Comparison of ENCODE assay signal across 32 cellular contexts in the genomic region with DNA sequence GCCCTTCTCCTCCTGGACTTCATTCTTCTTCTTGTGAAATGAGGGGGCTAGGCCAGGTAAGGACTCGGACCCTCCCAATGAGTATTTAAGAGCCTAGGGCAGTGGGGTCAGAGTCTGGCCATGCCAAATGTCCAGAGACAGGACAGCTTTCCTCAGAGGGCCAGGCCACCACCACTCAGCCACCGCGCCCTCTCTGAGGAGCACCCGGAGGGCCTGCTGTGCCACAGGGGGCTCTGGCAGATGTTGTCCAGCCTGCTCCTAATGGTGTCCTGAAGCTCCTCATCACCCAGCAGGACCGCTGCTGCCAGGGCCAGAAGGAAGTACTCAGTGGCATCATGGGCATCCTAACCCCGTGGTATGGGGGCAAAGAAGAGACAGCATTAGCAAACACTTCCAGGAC. TPM values are rescaled to one million over a fixed set of nuclear protein-coding genes. Genes with fewer than 3 reads are reported as not detected.
"Had no signal": no experiment of that assay in that cellular context is flagged by ENCODE, and none has a peak within 500 bp of the region (broad histone marks: within the 10 kb centered on the region; RNA-seq: fewer than 3 reads in every experiment).

No MANE protein-coding gene starts in this region.

- H3K9me3 Mint-ChIP-seq: activated CD4-positive, alpha-beta memory T cell treated with anti-CD3 and anti-CD28 coated beads for 36 hours; activated CD4-positive, alpha-beta T cell treated with anti-CD3 and anti-CD28 coated beads, Interleukin-2, amount 10 ng/mL, durations not matched to agents 24 days and 14 days; activated naive CD4-positive, alpha-beta T cell treated with anti-CD3 and anti-CD28 coated beads for 36 hours; activated naive CD4-positive, alpha-beta T cell treated with anti-CD3 and anti-CD28 coated beads, Interleukin-2, amount 50 U/mL, for 24 hours; activated naive CD8-positive, alpha-beta T cell treated with anti-CD3 and anti-CD28 coated beads for 36 hours; activated naive CD8-positive, alpha-beta T cell treated with anti-CD3 and anti-CD28 coated beads, Interleukin-2, amount 50 U/mL, for 24 hours; activated T-helper 1 cell treated with anti-CD3 and anti-CD28 coated beads, Interleukin-12 subunit alpha, Interleukin-12 subunit beta, Interleukin-2, Interleukin-4 antibody, amounts not matched to agents 30 ng/mL and 10 ng/mL and 1 ng/mL, durations not matched to agents 14 hours and 24 hours and 36 hours; activated T-helper 2 cell treated with anti-CD3 and anti-CD28 coated beads, Interferon-gamma antibody, Interleukin-2, Interleukin-4, amounts not matched to agents 10 μg/mL and 5 μg/mL and 100 μg/mL, durations not matched to agents 14 hours and 24 hours and 36 hours; endodermal cell had no signal

- H3K4me1 ChIP-seq: adrenal gland, body of pancreas, colonic mucosa had no signal

- H3K27me3 Mint-ChIP-seq: activated CD4-positive, alpha-beta memory T cell treated with anti-CD3 and anti-CD28 coated beads for 36 hours had no signal

- H3K4me3 ChIP-seq: adrenal gland, body of pancreas, colonic mucosa, gastrocnemius medialis, heart left ventricle had no signal

- H3K27me3 ChIP-seq: adrenal gland, body of pancreas, colonic mucosa, foreskin keratinocyte, gastrocnemius medialis, heart left ventricle had no signal

- H3K36me3 Mint-ChIP-seq: activated CD4-positive, alpha-beta memory T cell treated with anti-CD3 and anti-CD28 coated beads for 36 hours; activated CD8-positive, alpha-beta memory T cell treated with anti-CD3 and anti-CD28 coated beads, Interleukin-2, amount 10 ng/mL, durations not matched to agents 7 days and 5 days; activated naive CD4-positive, alpha-beta T cell treated with anti-CD3 and anti-CD28 coated beads, Interleukin-2, amount 50 U/mL, for 24 hours; activated naive CD8-positive, alpha-beta T cell treated with anti-CD3 and anti-CD28 coated beads for 36 hours had no signal

- H3K9me3 ChIP-seq: adrenal gland, body of pancreas, colonic mucosa, gastrocnemius medialis, heart left ventricle had no signal

- H3K4me1 Mint-ChIP-seq: activated CD4-positive, alpha-beta T cell treated with anti-CD3 and anti-CD28 coated beads for 36 hours; activated CD8-positive, alpha-beta memory T cell treated with anti-CD3 and anti-CD28 coated beads, Interleukin-2, amount 10 ng/mL, durations not matched to agents 7 days and 5 days; activated naive CD4-positive, alpha-beta T cell treated with anti-CD3 and anti-CD28 coated beads, Interleukin-2, amount 50 U/mL, for 24 hours; activated naive CD8-positive, alpha-beta T cell treated with anti-CD3 and anti-CD28 coated beads for 36 hours; activated naive CD8-positive, alpha-beta T cell treated with anti-CD3 and anti-CD28 coated beads, Interleukin-2, amount 50 U/mL, for 24 hours had no signal

- ATAC-seq: activated CD4-positive, alpha-beta T cell treated with anti-CD3 and anti-CD28 coated beads for 36 hours; activated CD8-positive, alpha-beta memory T cell treated with anti-CD3 and anti-CD28 coated beads, Interleukin-2, amount 10 ng/mL, durations not matched to agents 7 days and 5 days; activated CD8-positive, alpha-beta T cell treated with anti-CD3 and anti-CD28 coated beads, Interleukin-2, amount 10 ng/mL, durations not matched to agents 7 days and 5 days; activated naive CD8-positive, alpha-beta T cell treated with anti-CD3 and anti-CD28 coated beads, Interleukin-2, amount 50 U/mL, for 24 hours; body of pancreas; foreskin keratinocyte; gastrocnemius medialis; heart left ventricle had no signal

- H3K27ac ChIP-seq: adrenal gland, body of pancreas, colonic mucosa, foreskin keratinocyte, gastrocnemius medialis, heart left ventricle had no signal

- H3K36me3 ChIP-seq: adrenal gland, colonic mucosa, gastrocnemius medialis had no signal

- DNase-seq: activated CD4-positive, alpha-beta memory T cell treated with anti-CD3 and anti-CD28 coated beads for 36 hours; activated CD4-positive, alpha-beta T cell treated with anti-CD3 and anti-CD28 coated beads for 36 hours; activated CD4-positive, alpha-beta T cell treated with anti-CD3 and anti-CD28 coated beads, Interleukin-2, amount 10 ng/mL, durations not matched to agents 24 days and 14 days; activated CD4-positive, CD25-positive, alpha-beta regulatory T cell; activated CD4-positive, CD25-positive, alpha-beta regulatory T cell treated with anti-CD3 and anti-CD28 coated beads, Interleukin-2, amount 50 U/mL, for 72 hours; activated CD8-positive, alpha-beta memory T cell treated with anti-CD3 and anti-CD28 coated beads, Interleukin-2, amount 10 ng/mL, durations not matched to agents 7 days and 5 days; activated CD8-positive, alpha-beta memory T cell treated with anti-CD3 and anti-CD28 coated beads, Interleukin-2, amount 50 U/mL, for 4 hours; activated CD8-positive, alpha-beta T cell treated with anti-CD3 and anti-CD28 coated beads, Interleukin-2, amount 10 ng/mL, durations not matched to agents 7 days and 5 days; activated effector memory CD4-positive, alpha-beta T cell treated with anti-CD3 and anti-CD28 coated beads, Interleukin-2, amount 50 U/mL, for 16 hours; activated naive CD8-positive, alpha-beta T cell treated with anti-CD3 and anti-CD28 coated beads for 36 hours; activated naive CD8-positive, alpha-beta T cell treated with anti-CD3 and anti-CD28 coated beads, Interleukin-2, amount 50 U/mL, for 24 hours; activated T-cell treated with anti-CD3 and anti-CD28 coated beads, Interleukin-2, amount 50 U/mL, for 1 hour; activated T-cell treated with anti-CD3 and anti-CD28 coated beads, Interleukin-2, amount 50 U/mL, for 48 hours; adrenal gland; amygdala; aorta; body of pancreas; caudate nucleus; effector memory CD4-positive, alpha-beta T cell; endodermal cell; foreskin keratinocyte; gastrocnemius medialis; glutamatergic neuron; T-helper 2 cell had no signal

- H3K27ac Mint-ChIP-seq: activated CD4-positive, alpha-beta memory T cell treated with anti-CD3 and anti-CD28 coated beads for 36 hours; activated CD4-positive, alpha-beta T cell treated with anti-CD3 and anti-CD28 coated beads for 36 hours; activated CD4-positive, alpha-beta T cell treated with anti-CD3 and anti-CD28 coated beads, Interleukin-2, amount 10 ng/mL, durations not matched to agents 24 days and 14 days; activated CD8-positive, alpha-beta memory T cell treated with anti-CD3 and anti-CD28 coated beads, Interleukin-2, amount 10 ng/mL, durations not matched to agents 7 days and 5 days; activated CD8-positive, alpha-beta T cell treated with anti-CD3 and anti-CD28 coated beads, Interleukin-2, amount 10 ng/mL, durations not matched to agents 7 days and 5 days; activated naive CD4-positive, alpha-beta T cell treated with anti-CD3 and anti-CD28 coated beads for 36 hours; activated naive CD4-positive, alpha-beta T cell treated with anti-CD3 and anti-CD28 coated beads, Interleukin-2, amount 50 U/mL, for 24 hours; activated naive CD8-positive, alpha-beta T cell treated with anti-CD3 and anti-CD28 coated beads for 36 hours; activated naive CD8-positive, alpha-beta T cell treated with anti-CD3 and anti-CD28 coated beads, Interleukin-2, amount 50 U/mL, for 24 hours; activated T-helper 1 cell treated with anti-CD3 and anti-CD28 coated beads, Interleukin-12 subunit alpha, Interleukin-12 subunit beta, Interleukin-2, Interleukin-4 antibody, amounts not matched to agents 30 ng/mL and 10 ng/mL and 1 ng/mL, durations not matched to agents 14 hours and 24 hours and 36 hours; activated T-helper 2 cell treated with anti-CD3 and anti-CD28 coated beads, Interferon-gamma antibody, Interleukin-2, Interleukin-4, amounts not matched to agents 10 μg/mL and 5 μg/mL and 100 μg/mL, durations not matched to agents 14 hours and 24 hours and 36 hours; endodermal cell had no signal

- H3K4me3 Mint-ChIP-seq: activated CD4-positive, alpha-beta memory T cell treated with anti-CD3 and anti-CD28 coated beads for 36 hours; activated CD4-positive, alpha-beta T cell treated with anti-CD3 and anti-CD28 coated beads for 36 hours; activated CD4-positive, alpha-beta T cell treated with anti-CD3 and anti-CD28 coated beads, Interleukin-2, amount 10 ng/mL, durations not matched to agents 24 days and 14 days; activated CD8-positive, alpha-beta memory T cell treated with anti-CD3 and anti-CD28 coated beads, Interleukin-2, amount 10 ng/mL, durations not matched to agents 7 days and 5 days; activated CD8-positive, alpha-beta T cell treated with anti-CD3 and anti-CD28 coated beads, Interleukin-2, amount 10 ng/mL, durations not matched to agents 7 days and 5 days; activated naive CD4-positive, alpha-beta T cell treated with anti-CD3 and anti-CD28 coated beads for 36 hours; activated naive CD4-positive, alpha-beta T cell treated with anti-CD3 and anti-CD28 coated beads, Interleukin-2, amount 50 U/mL, for 24 hours; activated naive CD8-positive, alpha-beta T cell treated with anti-CD3 and anti-CD28 coated beads for 36 hours; activated naive CD8-positive, alpha-beta T cell treated with anti-CD3 and anti-CD28 coated beads, Interleukin-2, amount 50 U/mL, for 24 hours; activated T-helper 1 cell treated with anti-CD3 and anti-CD28 coated beads, Interleukin-12 subunit alpha, Interleukin-12 subunit beta, Interleukin-2, Interleukin-4 antibody, amounts not matched to agents 30 ng/mL and 10 ng/mL and 1 ng/mL, durations not matched to agents 14 hours and 24 hours and 36 hours; endodermal cell had no signal

RNA-seq across cellular contexts. Expression of a gene that starts 58.3 kb away (rescaled TPM):
- total RNA-seq: activated CD4-positive, alpha-beta memory T cell treated with anti-CD3 and anti-CD28 coated beads for 36 hours; activated CD4-positive, alpha-beta T cell treated with anti-CD3 and anti-CD28 coated beads for 36 hours; activated CD4-positive, alpha-beta T cell treated with anti-CD3 and anti-CD28 coated beads, Interleukin-2, amount 10 ng/mL, durations not matched to agents 24 days and 14 days; activated CD8-positive, alpha-beta memory T cell treated with anti-CD3 and anti-CD28 coated beads for 36 hours; activated CD8-positive, alpha-beta memory T cell treated with anti-CD3 and anti-CD28 coated beads, Interleukin-2, amount 10 ng/mL, durations not matched to agents 7 days and 5 days; activated CD8-positive, alpha-beta T cell treated with anti-CD3 and anti-CD28 coated beads, Interleukin-2, amount 10 ng/mL, durations not matched to agents 7 days and 5 days; activated naive CD4-positive, alpha-beta T cell treated with anti-CD3 and anti-CD28 coated beads for 36 hours; activated naive CD8-positive, alpha-beta T cell treated with anti-CD3 and anti-CD28 coated beads for 36 hours; activated T-helper 1 cell treated with anti-CD3 and anti-CD28 coated beads, Interleukin-12 subunit alpha, Interleukin-12 subunit beta, Interleukin-2, Interleukin-4 antibody, amounts not matched to agents 30 ng/mL and 10 ng/mL and 1 ng/mL, durations not matched to agents 14 hours and 24 hours and 36 hours; activated T-helper 2 cell treated with anti-CD3 and anti-CD28 coated beads, Interferon-gamma antibody, Interleukin-2, Interleukin-4, amounts not matched to agents 10 μg/mL and 5 μg/mL and 100 μg/mL, durations not matched to agents 14 hours and 24 hours and 36 hours; T-helper 1 cell treated with Interleukin-12 subunit alpha and Interleukin-12 subunit beta and Interleukin-4 antibody, amounts not matched to agents 30 ng/mL and 1 ng/mL, for 36 hours had no signal
